ENCODE assay signal across 8 cellular contexts in the genomic region with DNA sequence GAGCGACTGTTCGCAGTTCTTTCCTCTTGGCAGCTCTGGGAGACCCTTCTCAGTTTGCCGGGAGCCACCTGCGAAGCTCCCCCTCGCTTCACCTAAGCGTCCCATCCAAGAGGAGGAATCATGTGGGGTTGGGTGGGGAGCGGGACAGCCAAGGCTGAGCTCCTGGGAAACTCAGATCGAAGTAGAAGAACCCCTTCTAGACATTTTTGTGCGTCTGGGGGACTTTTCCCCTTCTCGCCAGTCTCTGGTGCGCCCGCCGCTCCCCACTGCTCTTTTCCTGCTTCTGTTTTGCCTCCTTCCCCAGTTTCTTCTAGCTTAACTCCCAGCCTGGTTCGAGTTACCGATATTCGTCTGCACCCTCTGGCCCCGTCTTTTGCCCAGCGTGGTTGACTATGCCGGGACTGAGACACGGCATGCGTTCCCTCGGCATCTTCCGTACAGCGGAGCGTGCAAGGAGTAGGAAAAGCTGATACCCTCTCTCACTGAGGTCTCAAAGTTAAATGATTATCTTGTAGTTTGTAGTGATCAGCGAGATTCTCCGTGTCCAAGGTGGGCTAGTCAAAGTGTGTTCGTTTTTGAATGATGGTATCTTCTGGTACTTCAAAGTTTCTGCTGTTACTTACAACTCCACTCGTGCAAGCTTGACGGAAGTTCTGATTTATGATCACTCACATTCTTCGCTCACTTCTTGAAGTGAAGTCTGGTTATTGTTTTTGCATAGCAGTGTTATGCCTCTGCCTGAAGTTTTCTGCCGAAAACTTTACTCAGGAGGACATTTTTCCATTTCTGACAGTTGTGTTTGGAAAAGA. TPM values are rescaled to one million over a fixed set of nuclear protein-coding genes. Genes with fewer than 3 reads are reported as not detected.
DNase-seq lines count a peak whose midpoint lies in the region; ATAC-seq and TF ChIP-seq lines count a peak whose summit lies in the region.

No MANE protein-coding gene starts in this region.

- DNase-seq in GM10248 (ENCODE audit: extremely low spot score) (peak; percentile 21), HCT116 (ENCODE audit: low read depth, low spot score) (peak; percentile 4), NAMALWA (ENCODE audit: low spot score) (peak; percentile 74), memory B cell (ENCODE audit: low spot score in 2 of 2) (peak in 1 of 2 donors; percentile 8), posterior vena cava (ENCODE audit: low spot score) (no peak)
- peak; percentile 33 for DNase-seq in activated CD4-positive, alpha-beta T cell treated with anti-CD3 and anti-CD28 coated beads, Interleukin-2, amount 50 U/mL, for 4 hours
- peak in 2 of 3 donors; percentile 9 to 11 for DNase-seq in effector memory CD4-positive, alpha-beta T cell
- peak; percentile 6 for DNase-seq in stimulated activated CD8-positive, alpha-beta memory T cell treated with anti-CD3 and anti-CD28 coated beads, Interleukin-7, amount 100 ng/mL, for 24 hours (ENCODE audit: low read depth)

- RAD21 ChIA-PET in HCT116 (lab: Charles Lee; ENCODE audit: low non-redundant PET in 1 of 2, low total read pairs in 2 of 2, uncharacterized antibody in 2 of 2, unreplicated experiment in 2 of 2): interaction anchor here in 1 of 2 experiments (1.1 kb wide), 1 partner anchor 117 kb away, joined by 3 read pairs; no protein-coding TSS in a partner anchor

- H3K9me3 Mint-ChIP-seq in memory B cell: no peaks in the 10 kb centered on the region

- no peak for TF ChIP-seq POLR2A in HCT116 (IDR thresholded peaks at IDR 0.05; ENCODE audit: borderline replicate concordance, extremely low read depth, insufficient read depth, insufficient read length)

- POLR2A ChIA-PET in GM10248 (lab: Yijun Ruan, JAX): interaction anchor here (1.2 to 1.8 kb wide), 3 partner anchors 11 to 194 kb away, joined by 4 to 7 read pairs (median 6); no protein-coding TSS in a partner anchor
- POLR2A ChIA-PET in HCT116 (lab: Charles Lee): interaction anchor here (0.8 to 2.0 kb wide), 12 partner anchors 8 to 666 kb away, joined by 3 to 14 read pairs (median 4); no protein-coding TSS in a partner anchor

- no peaks in the 10 kb centered on the region for H3K27me3 ChIP-seq in HCT116 (ENCODE audit: insufficient read depth, low read length)
- no peaks in the 10 kb centered on the region for H3K27me3 ChIP-seq in effector memory CD4-positive, alpha-beta T cell (replicated peaks; ENCODE audit: control insufficient read depth, insufficient read depth, low read length, poor library complexity, severe bottlenecking)

- peak overlapping the region; percentile 97 for H3K4me3 Mint-ChIP-seq in memory B cell

- H3K36me3 Mint-ChIP-seq in memory B cell: no peaks in the 10 kb centered on the region

- H3K9me3 ChIP-seq in HCT116 (ENCODE audit: control insufficient read depth in 1 of 2, insufficient read depth in 1 of 2, low read depth in 1 of 2, low read length in 2 of 2): no peaks in the 10 kb centered on the region
- H3K9me3 ChIP-seq in effector memory CD4-positive, alpha-beta T cell (ENCODE audit: control insufficient read depth, low read length): no peaks in the 10 kb centered on the region

- H3K9me2 ChIP-seq in HCT116 (ENCODE audit: insufficient read depth): no peaks in the 10 kb centered on the region

- peak; percentile 30 for ATAC-seq in HCT116
- peak; percentile 16 for ATAC-seq in memory B cell (ENCODE audit: low read depth)

- intact Hi-C loops in HCT116 (cut with micrococcal nuclease) (no loop called here), posterior vena cava (cut with DNase I) (no loop called here)

- peak overlapping the region; percentile 89 for H3K9ac ChIP-seq in HCT116 (ENCODE audit: low read length)

- TF ChIP-seq CTCF in GM10248 (IDR thresholded peaks at IDR 0.05; ENCODE audit: control extremely low read depth, extremely low read depth, low read depth, missing control alignments) (no peak), HCT116 (IDR thresholded peaks at IDR 0.05 in 2 of 3, conservative IDR thresholded peaks at IDR 0.05 in 1 of 3; ENCODE audit: borderline replicate concordance in 1 of 3, insufficient read depth in 1 of 3, low read depth in 2 of 3, low read length in 2 of 3) (no peak)

- peak overlapping the region; percentile 86 for H3K4me2 ChIP-seq in HCT116 (ENCODE audit: low read length)

- peaks cover 52% of the 10 kb centered on the region for H3K79me2 ChIP-seq in HCT116 (ENCODE audit: insufficient read depth, low read length)

- H2AFZ ChIP-seq in HCT116 (ENCODE audit: low read depth, low read length, poor library complexity, severe bottlenecking): peak overlapping the region; percentile 55

- H3K36me3 ChIP-seq in HCT116 (ENCODE audit: control insufficient read depth in 1 of 2, insufficient read depth in 2 of 2, low read length in 2 of 2): no peaks in the 10 kb centered on the region
- H3K36me3 ChIP-seq in effector memory CD4-positive, alpha-beta T cell (ENCODE audit: control insufficient read depth, insufficient read depth, low read length): no peaks in the 10 kb centered on the region

- BruUV-seq in HCT116 (replicated peaks; lab: Mats Ljungman, UMichigan): TSS peak; percentile 39

- H3K4me1 ChIP-seq in HCT116 (ENCODE audit: control insufficient read depth in 1 of 2, insufficient read depth in 2 of 2, low read length in 2 of 2): peaks cover 0 to 15% of the 10 kb centered on the region in 2 experiments; a peak in 2 of 4 replicates
- peaks cover 19% of the 10 kb centered on the region for H3K4me1 ChIP-seq in effector memory CD4-positive, alpha-beta T cell (ENCODE audit: control insufficient read depth, insufficient read depth, low read length, poor library complexity, severe bottlenecking)

- H4K20me1 ChIP-seq in HCT116 (ENCODE audit: insufficient read depth): no peaks in the 10 kb centered on the region

- peak overlapping the region; percentile 84 to 93 for H3K4me3 ChIP-seq in HCT116 (replicated peaks in 1 of 2; ENCODE audit: low read depth in 1 of 2, low read length in 2 of 2)
- H3K4me3 ChIP-seq in effector memory CD4-positive, alpha-beta T cell (ENCODE audit: insufficient read depth, low read depth, low read length, poor library complexity, severe bottlenecking): peak overlapping the region; percentile 87

- CTCF ChIA-PET in GM10248 (lab: Yijun Ruan, JAX) (interaction anchor here (0.7 to 3.9 kb wide), 14 partner anchors 8 to 593 kb away, joined by 3 to 24 read pairs (median 5); no protein-coding TSS in a partner anchor), HCT116 (lab: Charles Lee) (interaction anchor here (1.0 to 1.7 kb wide), 4 partner anchors 30 to 593 kb away, joined by 4 to 6 read pairs (median 5); no protein-coding TSS in a partner anchor)

- H3K27ac ChIP-seq in HCT116 (ENCODE audit: low read depth, low read length): peak overlapping the region; percentile 71
- peak overlapping the region; percentile 99 for H3K27ac ChIP-seq in effector memory CD4-positive, alpha-beta T cell (ENCODE audit: insufficient read depth, low read length, poor library complexity, severe bottlenecking)

- H3K27me3 Mint-ChIP-seq in memory B cell: no peaks in the 10 kb centered on the region

- peak overlapping the region; percentile 99 for H3K27ac Mint-ChIP-seq in memory B cell

- peaks cover 34% of the 10 kb centered on the region for H3K4me1 Mint-ChIP-seq in memory B cell

- no peak for TF ChIP-seq RAD21 in HCT116 (IDR thresholded peaks at IDR 0.05; ENCODE audit: low read depth)

TF ChIP-seq in HCT116, 20 proteins besides CTCF, POLR2A, EP300 and RAD21:
- TF ChIP-seq FOSL1 (IDR thresholded peaks at IDR 0.05; ENCODE audit: low read depth): no peak
- no peak for TF ChIP-seq SP1 (IDR thresholded peaks at IDR 0.05; ENCODE audit: low read depth)
- TF ChIP-seq SIN3A (IDR thresholded peaks at IDR 0.05; ENCODE audit: low read depth): peak; percentile 10; the same call in 1 of the 2 replicates
- no peak for TF ChIP-seq ZNF274 (IDR thresholded peaks at IDR 0.05; ENCODE audit: low read depth, low read length)
- TF ChIP-seq EZH2phosphoT487 (IDR thresholded peaks at IDR 0.05; ENCODE audit: borderline replicate concordance): no peak
- peak; percentile 60; the same call in 1 of the 2 replicates for TF ChIP-seq CBX3 (IDR thresholded peaks at IDR 0.05; ENCODE audit: low read depth)
- TF ChIP-seq, protein P1, sequence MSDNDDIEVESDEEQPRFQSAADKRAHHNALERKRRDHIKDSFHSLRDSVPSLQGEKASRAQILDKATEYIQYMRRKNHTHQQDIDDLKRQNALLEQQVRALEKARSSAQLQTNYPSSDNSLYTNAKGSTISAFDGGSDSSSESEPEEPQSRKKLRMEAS (IDR thresholded peaks at IDR 0.05): no peak
- TF ChIP-seq EGR1 (IDR thresholded peaks at IDR 0.05; ENCODE audit: low read depth): no peak

RNA-seq across cellular contexts. Expression of a gene that starts 0.7 kb away (rescaled TPM):
- total RNA-seq in HCT116 (2021; ENCODE audit: unreplicated experiment): 10.6 TPM
- 3.8 and 4.3 TPM in 2 replicates for polyA plus RNA-seq in HCT116 (2012)
- total RNA-seq in posterior vena cava: 10 to 100 TPM; 12.0 to 12.6 TPM

RNA-seq across cellular contexts. Expression of a gene that starts 1.1 kb away (rescaled TPM):
- 31.1 TPM for total RNA-seq in HCT116 (2021; ENCODE audit: unreplicated experiment)
- polyA plus RNA-seq in HCT116 (2012): 12.4 and 20.0 TPM in 2 replicates
- 10 to 100 TPM; 46.6 to 73.1 TPM for total RNA-seq in posterior vena cava
